ENCODE assay signal across 8 cellular contexts in the genomic region with DNA sequence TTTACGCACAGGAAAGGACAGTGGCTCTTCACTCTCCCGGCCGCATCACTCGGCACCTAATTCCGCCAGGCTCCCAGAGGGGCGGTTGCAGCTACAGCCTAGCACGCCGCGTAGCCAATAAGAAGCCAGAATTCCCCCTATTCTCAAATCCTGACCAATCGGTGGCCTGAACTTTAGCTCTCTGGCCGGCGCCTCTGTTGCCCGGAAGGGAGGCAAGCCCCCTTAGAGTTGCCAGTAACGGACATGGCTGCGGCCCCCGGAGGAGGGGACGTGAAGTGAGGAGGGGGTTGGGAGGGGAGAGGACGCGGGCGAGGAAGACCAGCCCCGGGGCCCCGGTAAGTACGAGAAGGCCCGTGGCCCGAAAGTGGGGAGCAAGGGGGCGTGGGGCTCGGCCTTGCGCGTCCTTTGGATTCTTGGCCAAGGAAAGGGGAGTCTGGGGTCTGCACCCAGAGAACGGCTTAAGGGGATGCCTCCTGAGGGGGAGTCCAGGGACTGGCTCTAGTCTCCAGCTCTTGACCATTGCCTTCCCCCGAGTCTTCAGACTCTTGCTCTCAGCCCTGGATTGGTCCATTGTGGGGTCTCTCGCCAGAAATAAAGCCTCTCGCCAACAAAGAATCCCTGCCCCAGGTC. TPM values are rescaled to one million over a fixed set of nuclear protein-coding genes. Genes with fewer than 3 reads are reported as not detected.
A peak's percentile ranks its signal among the peaks of the same experiment; 100 is the strongest.
DNase-seq lines count a peak whose midpoint lies in the region; ATAC-seq, FAIRE-seq and TF ChIP-seq lines count a peak whose summit lies in the region.

Gene TMEM94 (plus strand): TSS at position 219 of the 630 bp plus-strand sequence. CDS start 15,271 bp downstream, outside the sequence.

- H3K27me3 ChIP-seq in esophagus squamous epithelium, result no peaks in the 10 kb centered on the region

- H3K27ac Mint-ChIP-seq in activated T-cell treated with anti-CD3 and anti-CD28 coated beads, Interleukin-2, amount 50 U/mL, for 72 hours, result peak within 1 kb of the TSS; percentile 96

- peak within 1 kb of the TSS; percentile 78 to 97 (median 89) for H3K4me3 ChIP-seq in esophagus squamous epithelium

- peak within 1 kb of the TSS; percentile 92 to 97 for H3K4me3 Mint-ChIP-seq in activated T-cell treated with anti-CD3 and anti-CD28 coated beads, Interleukin-2, amount 50 U/mL, for 72 hours

- peaks cover 0 to 2% of the 10 kb centered on the region in 2 donors for H3K36me3 Mint-ChIP-seq in activated T-cell treated with anti-CD3 and anti-CD28 coated beads, Interleukin-2, amount 50 U/mL, for 72 hours (ENCODE audit: insufficient read depth in 2 of 2)

- peaks cover 32% of the 10 kb centered on the region for H3K4me1 Mint-ChIP-seq in activated T-cell treated with anti-CD3 and anti-CD28 coated beads, Interleukin-2, amount 50 U/mL, for 72 hours (ENCODE audit: low read depth)

- H3K9me3 Mint-ChIP-seq in activated T-cell treated with anti-CD3 and anti-CD28 coated beads, Interleukin-2, amount 50 U/mL, for 72 hours, result no peaks in the 10 kb centered on the region

- no peak for TF ChIP-seq CTCF in esophagus squamous epithelium (IDR thresholded peaks at IDR 0.05)

- intact Hi-C loops in esophagus squamous epithelium (cut with DNase I), result no loop called here

- peak; percentile 98 for DNase-seq in DMS53 treated with DMSO at 0.1 percent for 48 hours (lab: John Stamatoyannopoulos, UW; ENCODE audit: unreplicated experiment)
- DNase-seq in RCC 7860 (ENCODE audit: low spot score), result peak; percentile 96
- DNase-seq in activated T-cell treated with anti-CD3 and anti-CD28 coated beads, Interleukin-2, amount 50 U/mL, for 72 hours, result peak; percentile 89 to 93
- peak; percentile 76 for DNase-seq in esophagus squamous epithelium (lab: John Stamatoyannopoulos, UW)
- DNase-seq in myocyte (ENCODE audit: low read depth), result peak; percentile 99
- peak; percentile 78 to 91 for DNase-seq in stimulated activated CD8-positive, alpha-beta memory T cell treated with anti-CD3 and anti-CD28 coated beads, Interleukin-7, amount 100 ng/mL, for 48 hours (ENCODE audit: extremely low read depth in 1 of 2, low read depth in 1 of 2)

- peak in 2 of 4 donors; percentile 6 to 43 for TF ChIP-seq POLR2A in esophagus squamous epithelium (IDR thresholded peaks at IDR 0.05)

- FAIRE-seq in RCC 7860 (lab: Jason Lieb, UNC), result peak; percentile 80

- WGBS in esophagus squamous epithelium, 2 donors, result 0% methylated on average over 3 to 18 of the region's 33 CpGs

- peaks cover 11 to 54% (median 30%) of the 10 kb centered on the region in 3 donors for H3K4me1 ChIP-seq in esophagus squamous epithelium

- ATAC-seq in GM21737 (IDR thresholded peaks at IDR 0.05; ENCODE audit: unreplicated experiment), result peak; percentile 93
- ATAC-seq in activated T-cell treated with anti-CD3 and anti-CD28 coated beads, Interleukin-2, amount 50 U/mL, for 72 hours (replicated peaks in 1 of 2), result peak; percentile 99

- H3K27me3 Mint-ChIP-seq in activated T-cell treated with anti-CD3 and anti-CD28 coated beads, Interleukin-2, amount 50 U/mL, for 72 hours (ENCODE audit: low read depth), result no peaks in the 10 kb centered on the region

- H3K9me3 ChIP-seq in KOPT-K1 (ENCODE audit: insufficient read depth, low read length, poor library complexity, severe bottlenecking) (no peaks in the 10 kb centered on the region), esophagus squamous epithelium (no peaks in the 10 kb centered on the region)

- H3K27ac ChIP-seq in KOPT-K1 (ENCODE audit: low read depth, low read length, poor library complexity, severe bottlenecking) (peak within 1 kb of the TSS; percentile 79), esophagus squamous epithelium (peak within 1 kb of the TSS; percentile 89 to 95 (median 93))

- no peaks in the 10 kb centered on the region for H3K36me3 ChIP-seq in KOPT-K1 (ENCODE audit: insufficient read depth, low read length)
- H3K36me3 ChIP-seq in esophagus squamous epithelium, result no peaks in the 10 kb centered on the region

RNA-seq across cellular contexts. Expression of gene TMEM94, which starts in this region (rescaled TPM):
- 10 to 100 TPM; 70.7 to 76.4 TPM for total RNA-seq in activated T-cell treated with anti-CD3 and anti-CD28 coated beads, Interleukin-2, amount 50 U/mL, for 72 hours
- total RNA-seq in esophagus squamous epithelium (10 to 100 TPM; 19.3 to 56.5 (median 28.3) TPM), myocyte (73.0 and 80.0 TPM in 2 replicates)
- polyA plus RNA-seq in myocyte (2012), result 48.7 TPM

Comparison
In these comparisons a context has a peak if more than half of its experiments do, and no peak if none do; other contexts are left out.
1. Peak in every context shown above with its lines: DNase-seq, ATAC-seq, H3K4me3 ChIP-seq and H3K27ac ChIP-seq.